In the genomic region with DNA sequence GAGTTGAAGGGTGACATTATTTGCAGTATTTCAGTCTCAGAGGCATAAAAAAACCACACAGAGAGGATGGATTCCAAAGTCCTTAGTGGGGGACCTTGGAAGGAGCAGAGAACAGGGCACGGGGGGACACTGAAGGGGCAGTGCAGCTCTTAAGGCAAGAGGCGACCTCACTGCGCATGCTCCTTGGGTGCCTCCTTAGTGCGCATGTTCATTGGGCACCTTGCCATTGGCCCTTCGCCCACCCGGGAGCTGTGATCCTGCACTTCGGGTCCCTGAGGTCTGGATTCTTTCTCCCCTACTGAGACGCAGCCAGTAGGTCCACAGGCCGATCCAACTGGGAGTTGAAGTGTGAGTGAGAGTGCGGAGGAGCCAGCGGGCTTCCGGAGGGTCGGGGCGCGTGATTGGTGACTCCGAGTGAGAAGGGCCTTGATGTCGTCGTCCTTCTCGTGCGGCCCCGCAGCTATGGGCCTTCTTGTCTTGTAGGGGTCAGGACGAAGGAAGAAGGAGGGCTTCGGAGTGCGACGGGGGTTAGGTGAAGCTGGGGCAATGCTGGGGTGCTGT, we compare ENCODE assay signal across 33 cellular contexts. TPM values are rescaled to one million over a fixed set of nuclear protein-coding genes. Genes with fewer than 3 reads are reported as not detected.
"Had no signal": no experiment of that assay in that cellular context is flagged by ENCODE, and none has a peak within 500 bp of the region (broad histone marks: within the 10 kb centered on the region; RNA-seq: fewer than 3 reads in every experiment).

A gene with protein sequence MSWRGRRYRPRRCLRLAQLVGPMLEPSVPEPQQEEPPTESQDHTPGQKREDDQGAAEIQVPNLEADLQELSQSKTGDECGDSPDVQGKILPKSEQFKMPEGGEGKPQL (plus strand): TSS at position 223 of the 561 bp plus-strand sequence. CDS start 1,280 bp downstream, outside the sequence.

- H3K9me3 ChIP-seq: ascending aorta had no signal

- FAIRE-seq: TTC549 had no signal

- H3K27ac ChIP-seq: ascending aorta, cardiac muscle cell, VCaP had no signal

- H3K4me1 ChIP-seq: ascending aorta had no signal

- H3K36me3 ChIP-seq: ascending aorta, cardiac muscle cell had no signal

- DNase-seq: activated B cell treated with CpG ODN at 0.5 μM for 24 hours; activated CD4-positive, alpha-beta memory T cell treated with anti-CD3 and anti-CD28 coated beads for 36 hours; activated CD4-positive, alpha-beta T cell treated with anti-CD3 and anti-CD28 coated beads for 4 hours; activated CD4-positive, alpha-beta T cell treated with anti-CD3 and anti-CD28 coated beads, Interleukin-2, amount 10 ng/mL, durations not matched to agents 24 days and 14 days; activated CD4-positive, alpha-beta T cell treated with anti-CD3 and anti-CD28 coated beads, Interleukin-2, amount 50 U/mL, for 1 hour; activated CD4-positive, alpha-beta T cell treated with anti-CD3 and anti-CD28 coated beads, Interleukin-2, amount 50 U/mL, for 4 hours; activated CD4-positive, CD25-positive, alpha-beta regulatory T cell treated with anti-CD3 and anti-CD28 coated beads, Interleukin-2, amount 50 U/mL, for 72 hours; activated CD8-positive, alpha-beta memory T cell treated with anti-CD3 and anti-CD28 coated beads, Interleukin-2, amount 50 U/mL, for 4 hours; activated CD8-positive, alpha-beta T cell treated with anti-CD3 and anti-CD28 coated beads for 36 hours; activated effector memory CD4-positive, alpha-beta T cell treated with anti-CD3 and anti-CD28 coated beads, Interleukin-2, amount 50 U/mL, for 16 hours; activated naive CD4-positive, alpha-beta T cell treated with anti-CD3 and anti-CD28 coated beads, Interleukin-2, amount 10 ng/mL, durations not matched to agents 7 days and 5 days; activated naive CD4-positive, alpha-beta T cell treated with Interleukin-2 at 50 U/mL for 16 hours; activated naive CD8-positive, alpha-beta T cell treated with anti-CD3 and anti-CD28 coated beads, Interleukin-2, amount 10 ng/mL, durations not matched to agents 7 days and 5 days; activated naive CD8-positive, alpha-beta T cell treated with anti-CD3 and anti-CD28 coated beads, Interleukin-2, amount 50 U/mL, for 24 hours; activated T-cell treated with anti-CD3 and anti-CD28 coated beads for 4 hours; activated T-cell treated with anti-CD3 and anti-CD28 coated beads, Interleukin-2, amount 50 U/mL, for 1 hour; activated T-cell treated with anti-CD3 and anti-CD28 coated beads, Interleukin-2, amount 50 U/mL, for 4 hours; activated T-cell treated with anti-CD3 and anti-CD28 coated beads, Interleukin-2, amount 50 U/mL, for 72 hours; amygdala; anterior cingulate cortex; cerebellar nuclear complex; T-helper 2 cell; T-helper 9 cell had no signal

- H3K4me3 ChIP-seq: ascending aorta, cardiac muscle cell had no signal

- ATAC-seq: activated CD8-positive, alpha-beta T cell treated with anti-CD3 and anti-CD28 coated beads for 36 hours; activated naive CD8-positive, alpha-beta T cell treated with anti-CD3 and anti-CD28 coated beads, Interleukin-2, amount 50 U/mL, for 24 hours; activated T-cell treated with anti-CD3 and anti-CD28 coated beads, Interleukin-2, amount 50 U/mL, for 4 hours; activated T-cell treated with anti-CD3 and anti-CD28 coated beads, Interleukin-2, amount 50 U/mL, for 72 hours; activated T-helper 17 cell treated with anti-CD3 and anti-CD28 coated beads, Interleukin-2, amount 50 U/mL, for 72 hours had no signal

- H3K27me3 ChIP-seq: ascending aorta, cardiac muscle cell had no signal

RNA-seq across cellular contexts. Expression of the gene that starts here (rescaled TPM):
- total RNA-seq: activated B cell treated with CpG ODN at 0.5 μM for 24 hours; activated CD4-positive, alpha-beta memory T cell treated with anti-CD3 and anti-CD28 coated beads for 36 hours; activated CD4-positive, alpha-beta T cell treated with anti-CD3 and anti-CD28 coated beads, Interleukin-2, amount 10 ng/mL, durations not matched to agents 24 days and 14 days; activated CD8-positive, alpha-beta memory T cell treated with anti-CD3 and anti-CD28 coated beads for 36 hours; activated CD8-positive, alpha-beta T cell treated with anti-CD3 and anti-CD28 coated beads for 36 hours; activated naive CD8-positive, alpha-beta T cell treated with anti-CD3 and anti-CD28 coated beads, Interleukin-2, amount 10 ng/mL, durations not matched to agents 7 days and 5 days; activated T-cell treated with anti-CD3 and anti-CD28 coated beads, Interleukin-2, amount 50 U/mL, for 4 hours; activated T-cell treated with anti-CD3 and anti-CD28 coated beads, Interleukin-2, amount 50 U/mL, for 72 hours; activated T-helper 1 cell treated with anti-CD3 and anti-CD28 coated beads, Interleukin-12 subunit alpha, Interleukin-12 subunit beta, Interleukin-2, Interleukin-4 antibody, amounts not matched to agents 30 ng/mL and 10 ng/mL and 1 ng/mL, durations not matched to agents 14 hours and 24 hours and 36 hours; activated T-helper 17 cell treated with anti-CD3 and anti-CD28 coated beads, Interleukin-2, amount 50 U/mL, for 72 hours; ascending aorta; bronchial epithelial cell; cardiac muscle cell; chondrocyte had no signal
- polyA plus RNA-seq: adipose tissue, cardiac muscle cell had no signal
